ENCODE assay signal across 8 cellular contexts in genomic region chr6:36986704-36987047, GRCh38. TPM values are rescaled to one million over a fixed set of nuclear protein-coding genes. Genes with fewer than 3 reads are reported as not detected.
A peak's percentile ranks its signal among the peaks of the same experiment; 100 is the strongest.
DNase-seq lines count a peak whose midpoint lies in the region; ATAC-seq, FAIRE-seq and TF ChIP-seq lines count a peak whose summit lies in the region.

No MANE protein-coding gene starts in this region.

- no peaks in the 10 kb centered on the region for H3K9me3 ChIP-seq in Peyer's patch
- no peaks in the 10 kb centered on the region for H3K9me3 ChIP-seq in esophagus (ENCODE audit: control insufficient read depth in 2 of 2, insufficient read depth in 1 of 2, low read depth in 1 of 2, low read length in 1 of 2)

- ATAC-seq in GM21528 (IDR thresholded peaks at IDR 0.05; ENCODE audit: low FRiP score, unreplicated experiment), result peak; percentile 18
- no peak for ATAC-seq in HG03175 (IDR thresholded peaks at IDR 0.05; ENCODE audit: unreplicated experiment)
- ATAC-seq in HG03460 (IDR thresholded peaks at IDR 0.05; ENCODE audit: unreplicated experiment), result no peak

- FAIRE-seq in H54 (lab: Jason Lieb, UNC), result no peak

- whole genome bisulfite sequencing in esophagus, 2 donors, result 1 to 4% methylated on average over 8 of the region's 8 CpGs

- H3K36me3 ChIP-seq in Peyer's patch, result no peaks in the 10 kb centered on the region
- H3K36me3 ChIP-seq in esophagus (ENCODE audit: control insufficient read depth in 2 of 2, insufficient read depth in 2 of 2, low read length in 1 of 2), result no peaks in the 10 kb centered on the region

- no peak for TF ChIP-seq POLR2A in Peyer's patch (IDR thresholded peaks at IDR 0.05)
- TF ChIP-seq POLR2A in H54 (IDR thresholded peaks at IDR 0.05; ENCODE audit: low read depth, low read length), result no peak

- H3K27ac ChIP-seq in Peyer's patch, result peak overlapping the region; percentile 89 to 99 (median 94)
- peak overlapping the region; percentile 96 for H3K27ac ChIP-seq in esophagus (ENCODE audit: low read depth in 2 of 2, low read length in 1 of 2)

- DNase-seq in Peyer's patch (no peak), pons (ENCODE audit: low spot score) (peak; percentile 55), H54 (ENCODE audit: insufficient read length, low spot score) (no peak)
- DNase-seq in stimulated activated CD4-positive, alpha-beta T cell treated with anti-CD3 and anti-CD28 coated beads, Interleukin-12 subunit alpha, Interleukin-12 subunit beta, amount 100 ng/mL, for 4 hours, result no peak

- no peak for TF ChIP-seq CTCF in Peyer's patch (IDR thresholded peaks at IDR 0.05)

- no peaks in the 10 kb centered on the region for H3K27me3 ChIP-seq in Peyer's patch
- no peaks in the 10 kb centered on the region for H3K27me3 ChIP-seq in esophagus (ENCODE audit: control insufficient read depth in 1 of 2, insufficient read depth in 2 of 2, low read length in 2 of 2)

- H3K4me1 ChIP-seq in Peyer's patch (peaks cover 0 to 32% (median 0%) of the 10 kb centered on the region in 4 donors), esophagus (ENCODE audit: control insufficient read depth in 2 of 2, insufficient read depth in 2 of 2, low read length in 1 of 2) (peaks cover 0 to 11% of the 10 kb centered on the region in 2 donors)

- H3K4me3 ChIP-seq in Peyer's patch, result peak overlapping the region; percentile 78 to 100 (median 91)
- H3K4me3 ChIP-seq in esophagus (ENCODE audit: low read depth in 1 of 2, low read length in 2 of 2), result peak overlapping the region; percentile 99

RNA-seq across cellular contexts. Expression of gene MTCH1, which starts 0.7 kb away (rescaled TPM):
- 100 to 1,000 TPM; 127 to 186 (median 158) TPM for total RNA-seq in Peyer's patch
- 100 to 1,000 TPM in 1 of 2 donors, 10 to 100 TPM in 1; 58.0 to 107 TPM for polyA plus RNA-seq in esophagus

RNA-seq across cellular contexts. Expression of gene FGD2, which starts 18.8 kb away (rescaled TPM):
- total RNA-seq in Peyer's patch, result 100 to 1,000 TPM in 1 of 4 donors, 10 to 100 TPM in 2, 1 to 10 TPM in 1; 2.5 to 292 (median 34.9) TPM
- 1 to 10 TPM; 4.1 to 4.3 TPM for polyA plus RNA-seq in esophagus

RNA-seq across cellular contexts. Expression of gene PI16, which starts 32.1 kb away (rescaled TPM):
- total RNA-seq in Peyer's patch, result 1 to 10 TPM in 2 of 4 donors, not detected in 2; 1.5 to 6.2 TPM
- polyA plus RNA-seq in esophagus, result 1 to 10 TPM; 1.9 to 2.7 TPM
